16 cellular contexts compared by ENCODE assay signal in genomic region chr7:120218702-120219101, GRCh38. TPM values are rescaled to one million over a fixed set of nuclear protein-coding genes. Genes with fewer than 3 reads are reported as not detected.
"Had no signal": no experiment of that assay in that cellular context is flagged by ENCODE, and none has a peak within 500 bp of the region (broad histone marks: within the 10 kb centered on the region; RNA-seq: fewer than 3 reads in every experiment).

No MANE protein-coding gene starts in this region.

- H3K4me3 ChIP-seq: left ventricle myocardium inferior, psoas muscle, thoracic aorta had no signal

- H3K36me3 ChIP-seq: left ventricle myocardium inferior, thoracic aorta had no signal

- H3K4me1 ChIP-seq: left ventricle myocardium inferior, psoas muscle had no signal

- ATAC-seq: activated T-cell treated with anti-CD3 and anti-CD28 coated beads, Interleukin-2, amount 50 U/mL, for 4 hours; psoas muscle; T-cell had no signal

- H3K27ac ChIP-seq: left ventricle myocardium inferior, psoas muscle, thoracic aorta had no signal

- DNase-seq: activated CD4-positive, alpha-beta memory T cell treated with anti-CD3 and anti-CD28 coated beads for 36 hours; activated CD4-positive, alpha-beta T cell treated with anti-CD3 and anti-CD28 coated beads for 1 hour; activated gamma-delta T cell treated with Interleukin-2 at 50 U/mL for 16 hours; activated naive CD8-positive, alpha-beta T cell treated with anti-CD3 and anti-CD28 coated beads, Interleukin-2, amount 10 ng/mL, durations not matched to agents 7 days and 5 days; activated T-cell treated with anti-CD3 and anti-CD28 coated beads, Interleukin-2, amount 50 U/mL, for 4 hours; caudate nucleus; endodermal cell; erythroblast; left ventricle myocardium inferior; nephron progenitor cell; stimulated activated CD4-positive, alpha-beta T cell treated with anti-CD3 and anti-CD28 coated beads, Interleukin-15, amount 100 ng/mL, for 24 hours; stimulated activated CD4-positive, alpha-beta T cell treated with anti-CD3 and anti-CD28 coated beads, Interleukin-4, amount 100 ng/mL, for 24 hours; T-cell; T1000 had no signal

- H3K9me3 ChIP-seq: left ventricle myocardium inferior, psoas muscle, thoracic aorta had no signal

RNA-seq across cellular contexts. Expression of gene KCND2, which starts 54.3 kb away (rescaled TPM):
- total RNA-seq: activated CD4-positive, alpha-beta memory T cell treated with anti-CD3 and anti-CD28 coated beads for 36 hours; activated naive CD8-positive, alpha-beta T cell treated with anti-CD3 and anti-CD28 coated beads, Interleukin-2, amount 10 ng/mL, durations not matched to agents 7 days and 5 days; activated T-cell treated with anti-CD3 and anti-CD28 coated beads, Interleukin-2, amount 50 U/mL, for 4 hours; left ventricle myocardium inferior; T-cell had no signal
